Comparison of ENCODE assay signal across 8 cellular contexts in the genomic region with DNA sequence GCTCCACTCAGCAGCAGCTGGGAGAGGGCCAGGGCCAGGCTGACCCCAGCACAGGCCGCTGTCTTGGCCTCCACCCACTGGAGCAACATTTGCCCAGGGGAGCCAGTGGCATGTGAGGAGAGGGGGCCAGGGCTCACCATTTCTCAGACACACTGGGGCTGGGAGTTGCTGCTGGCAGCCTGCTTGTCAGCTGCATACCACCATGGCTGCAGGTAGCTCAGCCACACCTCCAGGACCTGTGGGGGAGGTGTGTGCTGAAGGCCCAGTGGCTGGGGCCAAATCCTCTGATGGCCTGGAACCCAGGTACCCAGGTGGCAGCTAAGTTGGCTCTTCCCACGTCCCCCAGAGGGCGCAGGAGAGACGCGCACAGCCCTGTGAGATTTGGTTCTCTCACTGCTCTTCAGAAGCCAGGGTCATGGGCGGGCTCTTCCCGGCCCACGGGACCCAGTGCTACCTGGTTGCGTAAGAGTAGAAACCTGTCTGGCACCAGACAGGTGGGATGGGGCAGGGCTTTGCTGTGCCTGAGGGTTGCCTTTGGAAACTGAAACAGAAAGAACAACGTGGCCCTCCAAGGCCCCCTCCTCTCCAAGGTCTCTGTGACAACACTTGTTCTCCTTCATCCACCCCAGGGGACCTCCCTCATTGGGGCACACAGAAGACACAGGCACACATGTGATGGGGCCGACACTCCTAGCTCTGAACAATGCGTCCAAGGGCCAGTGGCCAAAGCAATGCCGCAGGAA.
DNase-seq lines count a peak whose midpoint lies in the region; ATAC-seq and TF ChIP-seq lines count a peak whose summit lies in the region.

No MANE protein-coding gene starts in this region.

- DNase-seq in GM12864 (ENCODE audit: low read depth) (peak; percentile 59), NCI-H1105 (lab: John Stamatoyannopoulos, UW) (peak; percentile 46), T-helper 1 cell (peak; percentile 39 to 69 (median 52)), amniotic stem cell (lab: John Stamatoyannopoulos, UW) (peak; percentile 6), iPS-NIHi7 (ENCODE audit: extremely low spot score) (peak; percentile 93), middle frontal gyrus (ENCODE audit: extremely low spot score, low spot score) (no peak)
- DNase-seq in stimulated activated CD4-positive, alpha-beta T cell treated with anti-CD3 and anti-CD28 coated beads, Interleukin-2, amount 100 ng/mL, for 24 hours, result peak; percentile 67 to 74

- no peak for ATAC-seq in HG03025 (IDR thresholded peaks at IDR 0.05; ENCODE audit: low FRiP score, unreplicated experiment)

- H3K4me3 ChIP-seq in GM12864 (ENCODE audit: low read depth, low read length), result no peak overlapping the region

- peak; percentile 95 for TF ChIP-seq CTCF in GM12864 (IDR thresholded peaks at IDR 0.05; ENCODE audit: low read depth, low read length, missing control alignments)
